1 cellular context compared by ENCODE assay signal in the genomic region with DNA sequence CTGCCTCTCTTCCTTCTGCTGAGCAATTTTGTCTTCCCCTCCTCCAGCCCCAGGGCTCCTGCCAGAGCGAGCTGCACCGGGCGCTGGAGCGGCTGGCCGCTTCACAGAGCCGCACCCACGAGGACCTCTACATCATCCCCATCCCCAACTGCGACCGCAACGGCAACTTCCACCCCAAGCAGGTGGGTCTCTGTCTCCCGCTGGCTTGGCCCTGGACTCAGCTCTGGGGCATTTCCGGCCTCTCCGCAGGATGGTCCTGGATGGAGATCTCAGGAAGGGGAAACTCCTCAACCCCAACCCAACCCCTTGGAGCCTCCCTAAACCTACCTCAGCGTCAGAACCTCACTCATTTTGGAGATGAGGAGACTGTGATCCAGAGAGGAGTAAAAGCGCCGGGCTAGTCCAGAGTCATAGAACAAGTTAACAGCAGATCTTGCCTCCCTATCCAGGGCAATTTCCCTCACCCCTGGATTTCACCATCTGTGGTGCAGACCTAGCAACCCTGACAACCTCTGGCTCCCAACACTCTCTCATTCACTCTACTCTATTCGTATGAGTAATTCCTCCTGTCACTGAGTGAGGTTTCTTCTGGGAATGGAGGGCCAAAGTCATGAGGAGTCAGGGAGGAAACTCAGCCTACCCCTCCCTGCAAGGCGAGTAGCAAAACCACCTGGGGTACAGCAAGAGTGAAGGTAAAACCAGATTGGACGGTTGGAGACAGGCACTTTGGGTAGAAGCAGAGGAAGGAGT.
TF ChIP-seq lines count a peak whose summit lies in the region.

No MANE protein-coding gene starts in this region.

TF ChIP-seq in SK-N-SH, 30 proteins besides CTCF, POLR2A, EP300 and RAD21 (continued from another document):
- TF ChIP-seq, protein P1, sequence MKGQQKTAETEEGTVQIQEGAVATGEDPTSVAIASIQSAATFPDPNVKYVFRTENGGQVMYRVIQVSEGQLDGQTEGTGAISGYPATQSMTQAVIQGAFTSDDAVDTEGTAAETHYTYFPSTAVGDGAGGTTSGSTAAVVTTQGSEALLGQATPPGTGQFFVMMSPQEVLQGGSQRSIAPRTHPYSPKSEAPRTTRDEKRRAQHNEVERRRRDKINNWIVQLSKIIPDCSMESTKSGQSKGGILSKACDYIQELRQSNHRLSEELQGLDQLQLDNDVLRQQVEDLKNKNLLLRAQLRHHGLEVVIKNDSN (IDR thresholded peaks at IDR 0.05; ENCODE audit: borderline replicate concordance, low read depth), result no peak
- TF ChIP-seq, protein P2, sequence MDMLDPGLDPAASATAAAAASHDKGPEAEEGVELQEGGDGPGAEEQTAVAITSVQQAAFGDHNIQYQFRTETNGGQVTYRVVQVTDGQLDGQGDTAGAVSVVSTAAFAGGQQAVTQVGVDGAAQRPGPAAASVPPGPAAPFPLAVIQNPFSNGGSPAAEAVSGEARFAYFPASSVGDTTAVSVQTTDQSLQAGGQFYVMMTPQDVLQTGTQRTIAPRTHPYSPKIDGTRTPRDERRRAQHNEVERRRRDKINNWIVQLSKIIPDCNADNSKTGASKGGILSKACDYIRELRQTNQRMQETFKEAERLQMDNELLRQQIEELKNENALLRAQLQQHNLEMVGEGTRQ (IDR thresholded peaks at IDR 0.05; ENCODE audit: borderline replicate concordance, low read depth, low read length), result no peak
- TF ChIP-seq, protein P3, sequence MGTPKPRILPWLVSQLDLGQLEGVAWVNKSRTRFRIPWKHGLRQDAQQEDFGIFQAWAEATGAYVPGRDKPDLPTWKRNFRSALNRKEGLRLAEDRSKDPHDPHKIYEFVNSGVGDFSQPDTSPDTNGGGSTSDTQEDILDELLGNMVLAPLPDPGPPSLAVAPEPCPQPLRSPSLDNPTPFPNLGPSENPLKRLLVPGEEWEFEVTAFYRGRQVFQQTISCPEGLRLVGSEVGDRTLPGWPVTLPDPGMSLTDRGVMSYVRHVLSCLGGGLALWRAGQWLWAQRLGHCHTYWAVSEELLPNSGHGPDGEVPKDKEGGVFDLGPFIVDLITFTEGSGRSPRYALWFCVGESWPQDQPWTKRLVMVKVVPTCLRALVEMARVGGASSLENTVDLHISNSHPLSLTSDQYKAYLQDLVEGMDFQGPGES (IDR thresholded peaks at IDR 0.05; ENCODE audit: low read depth, low read length), result no peak
- TF ChIP-seq FOSL2 (IDR thresholded peaks at IDR 0.05; ENCODE audit: borderline replicate concordance, low read depth), result peak; percentile 10; the same call in 1 of the 2 replicates
- TF ChIP-seq RXRA (IDR thresholded peaks at IDR 0.05; ENCODE audit: borderline replicate concordance, low read depth), result no peak
- TF ChIP-seq EZH2phosphoT487 (IDR thresholded peaks at IDR 0.05; ENCODE audit: borderline replicate concordance, low read depth), result no peak
- no peak for TF ChIP-seq MXI1 (IDR thresholded peaks at IDR 0.05; ENCODE audit: low read depth, low read length)
